28 cellular contexts compared by ENCODE assay signal in the genomic region with DNA sequence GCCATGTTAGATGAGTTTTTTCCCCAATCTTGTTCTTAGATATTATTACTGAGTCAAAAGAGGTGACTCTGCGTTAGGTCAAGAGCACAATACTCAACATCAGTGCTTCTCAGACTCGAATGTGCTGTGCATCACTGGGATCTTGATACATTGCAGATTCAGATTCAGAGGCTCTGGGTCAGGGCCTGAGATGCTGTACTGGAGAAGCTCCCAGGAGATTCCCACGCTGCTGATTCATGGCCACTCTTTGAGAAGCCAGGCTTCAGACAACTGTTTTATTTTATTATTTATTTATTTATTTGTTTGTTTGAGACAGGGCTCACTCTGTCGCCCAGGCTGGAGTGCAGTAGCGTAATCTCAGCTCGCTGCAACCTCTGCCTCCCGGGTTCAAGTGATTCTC.
"Had no signal": no experiment of that assay in that cellular context is flagged by ENCODE, and none has a peak within 500 bp of the region (broad histone marks: within the 10 kb centered on the region; RNA-seq: fewer than 3 reads in every experiment).

No MANE protein-coding gene starts in this region.

- H3K4me3 ChIP-seq: colonic mucosa, esophagus squamous epithelium, gastroesophageal sphincter, heart right ventricle, hepatocyte had no signal

- H3K4me3 Mint-ChIP-seq: activated CD4-positive, alpha-beta memory T cell treated with anti-CD3 and anti-CD28 coated beads for 36 hours; activated CD4-positive, alpha-beta T cell treated with anti-CD3 and anti-CD28 coated beads for 36 hours; activated CD4-positive, alpha-beta T cell treated with anti-CD3 and anti-CD28 coated beads, Interleukin-2, amount 10 ng/mL, durations not matched to agents 24 days and 14 days; activated naive CD4-positive, alpha-beta T cell treated with anti-CD3 and anti-CD28 coated beads for 36 hours; activated naive CD8-positive, alpha-beta T cell treated with anti-CD3 and anti-CD28 coated beads, Interleukin-2, amount 10 ng/mL, durations not matched to agents 7 days and 5 days; activated T-cell treated with anti-CD3 and anti-CD28 coated beads, Interleukin-2, amount 50 U/mL, for 4 hours; activated T-helper 17 cell treated with anti-CD3 and anti-CD28 coated beads, Interleukin-2, amount 50 U/mL, for 72 hours had no signal

- H3K4me1 Mint-ChIP-seq: activated CD4-positive, alpha-beta T cell treated with anti-CD3 and anti-CD28 coated beads for 36 hours; activated CD4-positive, alpha-beta T cell treated with anti-CD3 and anti-CD28 coated beads, Interleukin-2, amount 10 ng/mL, durations not matched to agents 24 days and 14 days; activated naive CD8-positive, alpha-beta T cell treated with anti-CD3 and anti-CD28 coated beads, Interleukin-2, amount 10 ng/mL, durations not matched to agents 7 days and 5 days; activated T-helper 17 cell treated with anti-CD3 and anti-CD28 coated beads, Interleukin-2, amount 50 U/mL, for 72 hours had no signal

- H3K36me3 ChIP-seq: colonic mucosa, esophagus squamous epithelium, gastroesophageal sphincter, heart right ventricle had no signal

- H2AFZ ChIP-seq: hepatocyte had no signal

- H3K27me3 ChIP-seq: colonic mucosa, esophagus squamous epithelium, gastroesophageal sphincter, heart right ventricle, hepatocyte had no signal

- H3K79me2 ChIP-seq: hepatocyte had no signal

- H3K27me3 Mint-ChIP-seq: activated CD4-positive, alpha-beta memory T cell treated with anti-CD3 and anti-CD28 coated beads for 36 hours; activated CD4-positive, alpha-beta T cell treated with anti-CD3 and anti-CD28 coated beads for 36 hours; activated T-helper 17 cell treated with anti-CD3 and anti-CD28 coated beads, Interleukin-2, amount 50 U/mL, for 72 hours had no signal

- H3K4me2 ChIP-seq: hepatocyte had no signal

- H3K27ac ChIP-seq: colonic mucosa, epithelial cell of prostate, esophagus squamous epithelium, gastroesophageal sphincter, heart right ventricle, hepatocyte had no signal

- FAIRE-seq: astrocyte, endometrium, endothelial cell of umbilical vein had no signal

- H3K27ac Mint-ChIP-seq: activated CD4-positive, alpha-beta memory T cell treated with anti-CD3 and anti-CD28 coated beads for 36 hours; activated CD4-positive, alpha-beta T cell treated with anti-CD3 and anti-CD28 coated beads for 36 hours; activated CD4-positive, alpha-beta T cell treated with anti-CD3 and anti-CD28 coated beads, Interleukin-2, amount 10 ng/mL, durations not matched to agents 24 days and 14 days; activated naive CD4-positive, alpha-beta T cell treated with anti-CD3 and anti-CD28 coated beads for 36 hours; activated naive CD4-positive, alpha-beta T cell treated with anti-CD3 and anti-CD28 coated beads, Interleukin-2, amount 50 U/mL, for 72 hours; activated naive CD8-positive, alpha-beta T cell treated with anti-CD3 and anti-CD28 coated beads, Interleukin-2, amount 10 ng/mL, durations not matched to agents 7 days and 5 days; activated T-helper 17 cell treated with anti-CD3 and anti-CD28 coated beads, Interleukin-2, amount 50 U/mL, for 72 hours had no signal

- H3K4me1 ChIP-seq: colonic mucosa, esophagus squamous epithelium, gastroesophageal sphincter, heart right ventricle had no signal

- DNase-seq: activated CD4-positive, alpha-beta memory T cell treated with anti-CD3 and anti-CD28 coated beads for 36 hours; activated CD4-positive, alpha-beta T cell treated with anti-CD3 and anti-CD28 coated beads for 36 hours; activated CD4-positive, CD25-positive, alpha-beta regulatory T cell; activated CD4-positive, CD25-positive, alpha-beta regulatory T cell treated with anti-CD3 and anti-CD28 coated beads, Interleukin-2, amount 50 U/mL, for 72 hours; activated CD8-positive, alpha-beta memory T cell treated with anti-CD3 and anti-CD28 coated beads for 24 hours; activated effector memory CD4-positive, alpha-beta T cell treated with Interleukin-2 at 50 U/mL for 16 hours; activated gamma-delta T cell treated with Interleukin-2 at 50 U/mL for 16 hours; activated naive CD4-positive, alpha-beta T cell treated with anti-CD3 and anti-CD28 coated beads for 36 hours; activated naive CD8-positive, alpha-beta T cell treated with anti-CD3 and anti-CD28 coated beads, Interleukin-2, amount 10 ng/mL, durations not matched to agents 7 days and 5 days; activated T-cell treated with anti-CD3 and anti-CD28 coated beads, Interleukin-2, amount 50 U/mL, for 4 hours; amniotic stem cell; anterior cingulate cortex; caudate nucleus; colonic mucosa; effector CD8-positive, alpha-beta T cell; esophagus squamous epithelium; foreskin melanocyte; heart right ventricle; T-helper 2 cell had no signal

- ATAC-seq: activated CD4-positive, alpha-beta T cell treated with anti-CD3 and anti-CD28 coated beads for 36 hours; activated naive CD4-positive, alpha-beta T cell treated with anti-CD3 and anti-CD28 coated beads, Interleukin-2, amount 50 U/mL, for 72 hours; activated T-cell treated with anti-CD3 and anti-CD28 coated beads, Interleukin-2, amount 50 U/mL, for 4 hours; activated T-helper 17 cell treated with anti-CD3 and anti-CD28 coated beads, Interleukin-2, amount 50 U/mL, for 72 hours; gastroesophageal sphincter; heart right ventricle had no signal
